ENCODE assay signal across 12 cellular contexts in the genomic region with DNA sequence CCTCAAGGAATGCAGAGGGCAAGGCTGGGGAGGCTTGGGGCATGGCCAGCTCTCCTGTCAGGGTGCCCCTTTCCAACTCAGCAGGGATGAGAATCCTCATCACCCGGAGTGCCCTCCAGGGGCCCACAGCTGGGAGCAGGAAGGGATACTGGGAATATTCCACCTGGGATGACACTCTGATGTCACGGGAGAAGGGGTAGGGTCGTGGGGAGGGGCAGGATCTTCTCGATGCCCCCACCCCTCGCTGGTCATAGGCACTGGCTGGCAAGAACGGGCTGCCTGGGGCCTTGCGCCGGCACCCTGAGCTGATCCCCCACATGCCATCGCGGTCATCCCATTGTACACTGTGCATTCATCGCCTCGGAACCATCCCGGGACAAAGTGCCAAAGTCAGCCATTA.
"Had no signal": no experiment of that assay in that cellular context is flagged by ENCODE, and none has a peak within 500 bp of the region (broad histone marks: within the 10 kb centered on the region; RNA-seq: fewer than 3 reads in every experiment).

No MANE protein-coding gene starts in this region.

- H3K4me3 ChIP-seq: esophagus muscularis mucosa, gastroesophageal sphincter, left lung, lung, psoas muscle, spleen, thoracic aorta, transverse colon had no signal

- DNase-seq: naive B cell; spleen; stimulated activated CD4-positive, alpha-beta T cell treated with anti-CD3 and anti-CD28 coated beads, Interleukin-4, amount 100 ng/mL, for 4 hours; stimulated activated naive B cell treated with anti-CD40 and anti-IgM and Interleukin-4, amounts not matched to agents 10 μg/mL and 1 μg/mL and 100 μg/mL, for 72 hours had no signal

- H3K27ac ChIP-seq: epithelial cell of prostate, esophagus muscularis mucosa, gastroesophageal sphincter, left lung, psoas muscle, spleen, thoracic aorta, transverse colon had no signal

- H3K4me1 ChIP-seq: left lung, psoas muscle, transverse colon had no signal

- H3K27me3 ChIP-seq: esophagus muscularis mucosa, left lung, spleen, transverse colon had no signal

- ATAC-seq: gastroesophageal sphincter had no signal

- H3K36me3 ChIP-seq: esophagus muscularis mucosa, gastroesophageal sphincter, left lung, spleen, thoracic aorta, transverse colon had no signal

- H3K9me3 ChIP-seq: esophagus muscularis mucosa, gastroesophageal sphincter, left lung, psoas muscle, thoracic aorta, transverse colon had no signal
